Comparison of ENCODE assay signal across 21 cellular contexts in the genomic region with DNA sequence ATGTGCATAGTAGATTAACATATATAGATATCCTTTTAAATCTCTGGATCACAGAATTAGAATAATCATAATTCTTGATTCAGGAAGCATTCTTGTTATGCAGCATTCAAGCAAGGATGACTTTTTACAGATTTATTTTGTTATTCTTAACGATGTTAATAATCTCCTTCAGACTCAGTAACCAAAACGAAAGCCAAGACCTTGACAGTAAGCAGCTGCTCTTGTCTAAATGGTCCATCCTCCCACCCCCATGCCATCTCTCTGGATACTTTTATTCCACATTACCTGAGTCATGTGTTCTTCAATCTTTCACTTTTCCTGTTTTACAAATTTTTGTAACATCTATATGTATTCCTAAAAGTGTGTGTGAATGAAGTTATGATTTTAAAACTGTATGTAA. TPM values are rescaled to one million over a fixed set of nuclear protein-coding genes. Genes with fewer than 3 reads are reported as not detected.
DNase-seq lines count a peak whose midpoint lies in the region; ATAC-seq, FAIRE-seq and TF ChIP-seq lines count a peak whose summit lies in the region.
"Had no signal": no experiment of that assay in that cellular context is flagged by ENCODE, and none has a peak within 500 bp of the region (broad histone marks: within the 10 kb centered on the region; RNA-seq: fewer than 3 reads in every experiment).

No MANE protein-coding gene starts in this region.

- H3K4me2 ChIP-seq in PC-9: no peak overlapping the region

- H3K36me3 ChIP-seq in pancreas: no peaks in the 10 kb centered on the region
- H3K36me3 ChIP-seq in PC-9 (ENCODE audit: low read depth): no peaks in the 10 kb centered on the region

- BruUV-seq in PC-9 (replicated peaks; lab: Mats Ljungman, UMichigan): no TSS peak

- H3K27me3 ChIP-seq in pancreas (no peaks in the 10 kb centered on the region), PC-9 (ENCODE audit: insufficient read depth, low read depth) (no peaks in the 10 kb centered on the region)

- H3K4me1 ChIP-seq in pancreas (no peaks in the 10 kb centered on the region), PC-9 (replicated peaks; ENCODE audit: insufficient read depth) (no peaks in the 10 kb centered on the region)

- CTCF ChIA-PET in PC-9 (lab: Charles Lee): no interaction called here

- H3K4me3 ChIP-seq in pancreas: no peak overlapping the region
- H3K4me3 ChIP-seq in PC-9: no peak overlapping the region
- H3K4me3 ChIP-seq: GM23248 had no signal

- POLR2A ChIA-PET in PC-9 (lab: Charles Lee; ENCODE audit: unreplicated experiment): no interaction called here

- DNase-seq in amniotic epithelial cell (ENCODE audit: low read depth) (peak; percentile 27), frontal cortex (ENCODE audit: low spot score in 2 of 2) (no peak), pancreas (no peak), PC-9 (no peak), inferior parietal cortex (ENCODE audit: extremely low spot score) (no peak)
- no peak for DNase-seq in stimulated activated CD8-positive, alpha-beta memory T cell treated with anti-CD3 and anti-CD28 coated beads, Interleukin-4, amount 100 ng/mL, for 48 hours
- DNase-seq: C1 segment of cervical spinal cord; Calu3; CD4-positive, alpha-beta memory T cell; COR-L47; DMS153; DND-41; GM23248; H7; HCEC 1CT had no signal

- H2AFZ ChIP-seq in PC-9: no peak overlapping the region
- H2AFZ ChIP-seq: GM23248 had no signal

- H3K9me3 ChIP-seq in pancreas (no peaks in the 10 kb centered on the region), PC-9 (ENCODE audit: insufficient read depth, low read depth) (no peaks in the 10 kb centered on the region)

- no peaks in the 10 kb centered on the region for H3F3A ChIP-seq in PC-9 (ENCODE audit: insufficient read depth, low read depth)

- intact Hi-C loops in pancreas (cut with DNase I): no loop called here
- intact Hi-C loops in PC-9 (cut with micrococcal nuclease; ENCODE audit: unreplicated experiment): no loop called here

- no peak for ATAC-seq in pancreas

- H3K79me2 ChIP-seq in PC-9 (ENCODE audit: low read depth): no peaks in the 10 kb centered on the region

- 56 to 58% methylated on average over 2 of the region's 2 CpGs for whole genome bisulfite sequencing in pancreas, 2 donors

- FAIRE-seq in frontal cortex (lab: Jason Lieb, UNC) (peak; percentile 57), pancreas (lab: Jason Lieb, UNC) (peak; percentile 47)
- FAIRE-seq: G401.6, GM12892, H1 had no signal

- no peaks in the 10 kb centered on the region for H3K9me2 ChIP-seq in PC-9 (ENCODE audit: insufficient read depth)

- no peaks in the 10 kb centered on the region for H4K20me1 ChIP-seq in PC-9 (ENCODE audit: insufficient read depth)

- no peak for TF ChIP-seq CTCF in pancreas (IDR thresholded peaks at IDR 0.05)
- no peak for TF ChIP-seq CTCF in PC-9 (conservative IDR thresholded peaks at IDR 0.05)

- no peak overlapping the region for H3K27ac ChIP-seq in pancreas
- no peak overlapping the region for H3K27ac ChIP-seq in PC-9
- H3K27ac ChIP-seq: GM23248 had no signal

RNA-seq across cellular contexts. Expression of gene GPR171, which starts 33.3 kb away (rescaled TPM):
- not detected for total RNA-seq in frontal cortex
- total RNA-seq in pancreas: under 1 TPM in 4 of 6 donors, not detected in 2; 0.13 to 0.92 (median 0.27) TPM
- polyA plus RNA-seq in pancreas: under 1 TPM; 0.12 to 0.15 TPM
- not detected in 2 replicates for total RNA-seq in PC-9 (2021)
- total RNA-seq: A172, A673, Calu3, GM23248, H1, H7 had no signal
- polyA plus RNA-seq: BJ, GM23248, H1 had no signal

RNA-seq across cellular contexts. Expression of gene P2RY14, which starts 42.0 kb away (rescaled TPM):
- total RNA-seq in frontal cortex (1.2 TPM), pancreas (under 1 TPM; 0.08 to 0.38 (median 0.11) TPM), PC-9 (2021) (not detected in 2 replicates)
- polyA plus RNA-seq in pancreas: under 1 TPM; 0.08 to 0.47 TPM
- total RNA-seq: A673, Calu3, GM23248, H1, H7 had no signal
- polyA plus RNA-seq: BJ, GM23248, H1 had no signal
